ENCODE assay signal across 11 cellular contexts in the genomic region with DNA sequence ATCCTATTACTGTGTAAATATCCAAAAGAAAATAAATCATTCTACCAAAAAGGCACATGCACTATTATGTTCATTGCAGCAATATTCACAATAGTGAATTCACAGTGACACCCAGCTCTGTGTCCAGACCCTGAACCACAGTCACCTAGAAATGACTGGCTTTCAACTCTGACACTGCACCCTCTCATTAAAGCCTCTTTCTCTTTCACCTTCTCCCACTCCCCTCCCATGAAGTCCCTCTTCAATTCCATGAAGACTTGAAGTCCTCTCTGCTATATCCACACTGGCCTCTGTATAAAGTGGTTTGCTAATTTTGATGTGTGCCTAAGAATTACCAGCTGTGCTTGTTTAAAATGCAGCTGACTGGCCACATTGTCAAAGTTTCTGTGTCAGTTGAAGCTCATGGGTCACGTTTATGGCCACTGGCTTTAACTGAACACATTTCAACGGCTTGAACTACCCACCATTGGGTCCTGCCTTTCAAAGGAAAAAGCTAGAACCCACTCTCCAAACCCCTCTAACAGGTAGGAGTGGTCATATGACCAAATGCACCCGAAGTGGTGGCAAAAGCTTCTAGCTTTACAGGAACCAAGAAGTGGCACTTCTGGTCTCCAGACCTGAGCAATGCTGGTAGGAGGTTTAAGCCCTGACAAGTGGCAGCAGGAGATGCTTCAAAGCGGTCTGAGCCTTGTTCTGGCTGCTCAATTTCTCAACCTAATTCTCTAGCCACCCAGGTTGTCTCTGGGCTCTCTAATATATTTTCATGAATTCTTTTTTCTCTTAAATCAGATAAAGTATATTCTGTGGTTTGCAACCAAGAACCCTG. TPM values are rescaled to one million over a fixed set of nuclear protein-coding genes. Genes with fewer than 3 reads are reported as not detected.
DNase-seq lines count a peak whose midpoint lies in the region; ATAC-seq lines count a peak whose summit lies in the region.
"Had no signal": no experiment of that assay in that cellular context is flagged by ENCODE, and none has a peak within 500 bp of the region (broad histone marks: within the 10 kb centered on the region; RNA-seq: fewer than 3 reads in every experiment).

No MANE protein-coding gene starts in this region.

- no peak overlapping the region for H3K4me3 ChIP-seq in trophoblast cell (ENCODE audit: low read depth, low read length)

- no peak overlapping the region for H2AFZ ChIP-seq in trophoblast cell (ENCODE audit: insufficient read depth, low read length, poor library complexity)

- no peak overlapping the region for H4K12ac ChIP-seq in trophoblast cell (ENCODE audit: low read depth, low read length)

- peak overlapping the region; percentile 47 for H3K27ac ChIP-seq in trophoblast cell (ENCODE audit: low read depth, low read length)
- H3K27ac ChIP-seq: foreskin keratinocyte had no signal

- no peak overlapping the region for H2AK5ac ChIP-seq in trophoblast cell (ENCODE audit: low read length)

- peak overlapping the region; percentile 17 for H2BK120ac ChIP-seq in trophoblast cell (ENCODE audit: insufficient read depth, low read length, poor library complexity)

- peaks cover 15 to 26% of the 10 kb centered on the region in 2 experiments for H3K4me1 ChIP-seq in trophoblast cell (ENCODE audit: control insufficient read depth in 1 of 2, insufficient read depth in 2 of 2, low read length in 2 of 2)

- H2BK12ac ChIP-seq in trophoblast cell (ENCODE audit: low read length), result peak overlapping the region; percentile 61

- H3K9ac ChIP-seq in trophoblast cell (ENCODE audit: low read length), result no peak overlapping the region

- H3K27me3 ChIP-seq in trophoblast cell (ENCODE audit: insufficient read depth, low read length), result no peaks in the 10 kb centered on the region
- H3K27me3 ChIP-seq: foreskin keratinocyte had no signal

- H3K79me2 ChIP-seq in trophoblast cell (ENCODE audit: control insufficient read depth, insufficient read depth, low read length, poor library complexity), result peaks cover 4% of the 10 kb centered on the region

- ATAC-seq in GM19035 (IDR thresholded peaks at IDR 0.05; ENCODE audit: unreplicated experiment) (peak; percentile 55), GM21825 (IDR thresholded peaks at IDR 0.05; ENCODE audit: unreplicated experiment) (peak; percentile 41), HG03196 (IDR thresholded peaks at IDR 0.05; ENCODE audit: unreplicated experiment) (peak; percentile 38)

- no peak overlapping the region for H3K4me2 ChIP-seq in trophoblast cell (ENCODE audit: low read length)

- DNase-seq in trophoblast cell (peak in 1 of 2 donors; percentile 30), HuH-7 (ENCODE audit: low spot score) (no peak), NCI-H1930 (lab: John Stamatoyannopoulos, UW) (no peak), MV-4-11 (lab: John Stamatoyannopoulos, UW) (no peak), GM19240 (ENCODE audit: insufficient read length, low spot score) (no peak)
- DNase-seq: activated T-cell treated with anti-CD3 and anti-CD28 coated beads, Interleukin-2, amount 50 U/mL, for 1 hour; DMS 273 treated with DMSO at 0.1 percent for 48 hours had no signal

- peak overlapping the region; percentile 42 for H4K91ac ChIP-seq in trophoblast cell (ENCODE audit: low read depth, low read length)

- no peak overlapping the region for H3K4ac ChIP-seq in trophoblast cell (ENCODE audit: low read depth, low read length)

- H4K8ac ChIP-seq in trophoblast cell (ENCODE audit: low read depth, low read length), result no peak overlapping the region

- no peak overlapping the region for H2BK5ac ChIP-seq in trophoblast cell (ENCODE audit: low read depth, low read length, poor library complexity)

- H3K9me3 ChIP-seq in trophoblast cell (ENCODE audit: insufficient read depth, low read depth, low read length), result no peaks in the 10 kb centered on the region

- H3K79me1 ChIP-seq in trophoblast cell (ENCODE audit: low read length), result peaks cover 11% of the 10 kb centered on the region

- no CpG with 5 or more reads among the region's 4 CpGs for WGBS in trophoblast cell (ENCODE audit: extremely low coverage, insufficient coverage, insufficient read length)

- peaks cover 2 to 5% of the 10 kb centered on the region in 2 experiments for H3K36me3 ChIP-seq in trophoblast cell (ENCODE audit: control insufficient read depth in 1 of 2, insufficient read depth in 2 of 2, low read length in 2 of 2)

- no peak overlapping the region for H3K14ac ChIP-seq in trophoblast cell (ENCODE audit: low read length)

- H3K23ac ChIP-seq in trophoblast cell (ENCODE audit: low read length), result no peak overlapping the region

- peak overlapping the region; percentile 29 for H3K18ac ChIP-seq in trophoblast cell (ENCODE audit: low read length)

RNA-seq across cellular contexts. Expression of gene B4GALT6, which starts 34.3 kb away (rescaled TPM):
- 7.4 and 7.8 TPM in 2 replicates for polyA plus RNA-seq in trophoblast cell (2013)

RNA-seq across cellular contexts. Expression of gene TTR, which starts 58.4 kb away (rescaled TPM):
- polyA plus RNA-seq in trophoblast cell (2013), result 4.5 and 5.7 TPM in 2 replicates
- polyA plus RNA-seq: foreskin keratinocyte had no signal
